Comparison of ENCODE assay signal across 24 cellular contexts in genomic region chr7:1545417-1546246, GRCh38. TPM values are rescaled to one million over a fixed set of nuclear protein-coding genes. Genes with fewer than 3 reads are reported as not detected.
DNase-seq lines count a peak whose midpoint lies in the region; ATAC-seq and TF ChIP-seq lines count a peak whose summit lies in the region.
"Had no signal": no experiment of that assay in that cellular context is flagged by ENCODE, and none has a peak within 500 bp of the region (broad histone marks: within the 10 kb centered on the region; RNA-seq: fewer than 3 reads in every experiment).

No MANE protein-coding gene starts in this region.

- no peaks in the 10 kb centered on the region for H3K9me3 ChIP-seq in mammary epithelial cell (replicated peaks; ENCODE audit: insufficient read depth, low read length)
- H3K9me3 ChIP-seq: heart left ventricle, prostate gland, spleen, tibial artery had no signal

- peak; percentile 9 for TF ChIP-seq CTCF in MCF 10A (IDR thresholded peaks at IDR 0.05; ENCODE audit: unreplicated experiment)
- no peak for TF ChIP-seq CTCF in mammary epithelial cell (conservative IDR thresholded peaks at IDR 0.05 in 1 of 2, IDR thresholded peaks at IDR 0.05 in 1 of 2; ENCODE audit: extremely low read depth in 1 of 2, insufficient read depth in 1 of 2, low read depth in 1 of 2, low read length in 2 of 2)
- TF ChIP-seq CTCF in LNCaP clone FGC (IDR thresholded peaks at IDR 0.05; ENCODE audit: control insufficient read depth, extremely low read depth, insufficient read depth): peak; percentile 22
- TF ChIP-seq CTCF in chondrocyte (IDR thresholded peaks at IDR 0.05): peak; percentile 44
- peak in 1 of 2 experiments; percentile 36; a peak in 2 of 4 replicates for TF ChIP-seq CTCF in GM23338 (conservative IDR thresholded peaks at IDR 0.05; ENCODE audit: low read depth in 2 of 2)

- POLR2A ChIA-PET in MCF 10A (lab: Yijun Ruan, JAX): interaction anchor here (0.6 kb wide), 1 partner anchor 33 kb away, joined by 3 read pairs; no protein-coding TSS in a partner anchor

- intact Hi-C loops in MCF 10A (cut with micrococcal nuclease) (no loop called here), mammary epithelial cell (cut with micrococcal nuclease) (no loop called here)
- intact Hi-C loops in activated T-helper 1 cell treated with anti-CD3 and anti-CD28 coated beads, Interleukin-12 subunit alpha, Interleukin-12 subunit beta, Interleukin-2, Interleukin-4 antibody, amounts not matched to agents 30 ng/mL and 10 ng/mL and 1 ng/mL, durations not matched to agents 14 hours and 24 hours and 36 hours (cut with micrococcal nuclease): no loop called here

- H2AFZ ChIP-seq in mammary epithelial cell (ENCODE audit: low read depth, low read length): no peak overlapping the region
- no peak overlapping the region for H2AFZ ChIP-seq in GM23338

- no peaks in the 10 kb centered on the region for H3K9me2 ChIP-seq in GM23338 (ENCODE audit: insufficient read depth)

- no peaks in the 10 kb centered on the region for H3K27me3 Mint-ChIP-seq in MCF 10A (ENCODE audit: insufficient read depth, unreplicated experiment)
- H3K27me3 Mint-ChIP-seq in chondrocyte (ENCODE audit: low read depth): no peaks in the 10 kb centered on the region
- no peaks in the 10 kb centered on the region for H3K27me3 Mint-ChIP-seq in stimulated activated naive B cell treated with anti-CD40 and anti-IgM and Interleukin-4, amounts not matched to agents 10 μg/mL and 1 μg/mL and 100 μg/mL, for 72 hours
- peaks cover 1% of the 10 kb centered on the region for H3K27me3 Mint-ChIP-seq in GM23338 (ENCODE audit: insufficient read depth, low read depth, poor library complexity)
- H3K27me3 Mint-ChIP-seq in activated T-helper 1 cell treated with anti-CD3 and anti-CD28 coated beads, Interleukin-12 subunit alpha, Interleukin-12 subunit beta, Interleukin-2, Interleukin-4 antibody, amounts not matched to agents 30 ng/mL and 10 ng/mL and 1 ng/mL, durations not matched to agents 14 hours and 24 hours and 36 hours (ENCODE audit: insufficient read depth): no peaks in the 10 kb centered on the region

- CTCF ChIA-PET in MCF 10A (lab: Yijun Ruan, JAX): no interaction called here
- CTCF ChIA-PET in mammary epithelial cell (lab: Charles Lee; ENCODE audit: low non-redundant PET): no interaction called here

- dilution Hi-C loops in mammary epithelial cell (cut with HindIII; ENCODE audit: low sequenced_read_pairs): no loop called here

- DNase-seq in MCF 10A (ENCODE audit: unreplicated experiment): no peak
- no peak for DNase-seq in mammary epithelial cell
- DNase-seq in LNCaP clone FGC (ENCODE audit: low read depth): no peak
- no peak for DNase-seq in chondrocyte (ENCODE audit: low spot score)
- DNase-seq in stimulated activated naive B cell treated with anti-CD40 and anti-IgM and Interleukin-4, amounts not matched to agents 10 μg/mL and 1 μg/mL and 100 μg/mL, for 72 hours: no peak
- DNase-seq in GM23338 (ENCODE audit: low spot score): no peak
- no peak for DNase-seq in activated T-helper 1 cell treated with anti-CD3 and anti-CD28 coated beads, Interleukin-12 subunit alpha, Interleukin-12 subunit beta, Interleukin-2, Interleukin-4 antibody, amounts not matched to agents 30 ng/mL and 10 ng/mL and 1 ng/mL, durations not matched to agents 14 hours and 24 hours and 36 hours (ENCODE audit: low spot score)
- no peak for DNase-seq in NCI-H524 treated with DMSO at 0.1 percent for 48 hours (lab: John Stamatoyannopoulos, UW)
- DNase-seq: activated CD4-positive, alpha-beta T cell treated with anti-CD3 and anti-CD28 coated beads for 4 hours; activated gamma-delta T cell treated with Interleukin-2 at 50 U/mL for 16 hours; amygdala; cerebellar nuclear complex; effector memory CD4-positive, alpha-beta T cell; Karpas-422; NCI-H1105; NCI-H2107; NCI-H526; OCI-M1; spleen had no signal

- no peak overlapping the region for H3K4me3 ChIP-seq in mammary epithelial cell (replicated peaks in 1 of 3; ENCODE audit: insufficient read depth in 1 of 3, low read depth in 2 of 3, low read length in 3 of 3)
- no peak overlapping the region for H3K4me3 ChIP-seq in LNCaP clone FGC (ENCODE audit: low read depth, low read length)
- H3K4me3 ChIP-seq in GM23338: no peak overlapping the region
- H3K4me3 ChIP-seq: heart left ventricle, prostate gland, spleen, tibial artery had no signal

- H4K20me1 ChIP-seq in mammary epithelial cell (ENCODE audit: insufficient read depth, low read length) (no peaks in the 10 kb centered on the region), GM23338 (replicated peaks; ENCODE audit: insufficient read depth) (no peaks in the 10 kb centered on the region)

- in situ Hi-C loops in mammary epithelial cell (cut with MboI; ENCODE audit: low sequenced_read_pairs in 2 of 2): no loop called here

- H3K36me3 ChIP-seq in mammary epithelial cell (ENCODE audit: insufficient read depth, low read length): no peaks in the 10 kb centered on the region
- no peaks in the 10 kb centered on the region for H3K36me3 ChIP-seq in GM23338 (ENCODE audit: insufficient read depth)

- H3K27ac Mint-ChIP-seq in MCF 10A (ENCODE audit: low read depth, unreplicated experiment): no peak overlapping the region
- peak overlapping the region; percentile 24 for H3K27ac Mint-ChIP-seq in chondrocyte (ENCODE audit: unreplicated experiment)
- H3K27ac Mint-ChIP-seq in stimulated activated naive B cell treated with anti-CD40 and anti-IgM and Interleukin-4, amounts not matched to agents 10 μg/mL and 1 μg/mL and 100 μg/mL, for 72 hours: peak overlapping the region; percentile 60
- H3K27ac Mint-ChIP-seq in GM23338: no peak overlapping the region
- no peak overlapping the region for H3K27ac Mint-ChIP-seq in activated T-helper 1 cell treated with anti-CD3 and anti-CD28 coated beads, Interleukin-12 subunit alpha, Interleukin-12 subunit beta, Interleukin-2, Interleukin-4 antibody, amounts not matched to agents 30 ng/mL and 10 ng/mL and 1 ng/mL, durations not matched to agents 14 hours and 24 hours and 36 hours
- H3K27ac Mint-ChIP-seq: nephron had no signal

- H3K9ac ChIP-seq in mammary epithelial cell (ENCODE audit: insufficient read depth, low read length): no peak overlapping the region

- no peaks in the 10 kb centered on the region for H3F3A ChIP-seq in GM23338 (replicated peaks; ENCODE audit: low read depth)

- ATAC-seq in stimulated activated naive B cell treated with anti-CD40 and anti-IgM and Interleukin-4, amounts not matched to agents 10 μg/mL and 1 μg/mL and 100 μg/mL, for 72 hours (replicated peaks): no peak
- ATAC-seq in GM23338: no peak; the same call in 1 of the 3 replicates

- H3K4me1 ChIP-seq in mammary epithelial cell (ENCODE audit: insufficient read depth, low read length): peaks cover 17% of the 10 kb centered on the region
- no peaks in the 10 kb centered on the region for H3K4me1 ChIP-seq in GM23338 (ENCODE audit: insufficient read depth)
- H3K4me1 ChIP-seq: prostate gland had no signal

- no peaks in the 10 kb centered on the region for H3K79me2 ChIP-seq in mammary epithelial cell (ENCODE audit: insufficient read depth, low read length)
- H3K79me2 ChIP-seq in GM23338 (replicated peaks; ENCODE audit: insufficient read depth): no peaks in the 10 kb centered on the region

- H3K36me3 Mint-ChIP-seq in MCF 10A (ENCODE audit: insufficient read depth, unreplicated experiment) (peaks cover 32% of the 10 kb centered on the region), chondrocyte (ENCODE audit: low read depth) (peaks cover 3% of the 10 kb centered on the region), GM23338 (ENCODE audit: low read depth) (no peaks in the 10 kb centered on the region)
- peaks cover 16 to 26% of the 10 kb centered on the region in 2 donors for H3K36me3 Mint-ChIP-seq in stimulated activated naive B cell treated with anti-CD40 and anti-IgM and Interleukin-4, amounts not matched to agents 10 μg/mL and 1 μg/mL and 100 μg/mL, for 72 hours
- H3K36me3 Mint-ChIP-seq in activated T-helper 1 cell treated with anti-CD3 and anti-CD28 coated beads, Interleukin-12 subunit alpha, Interleukin-12 subunit beta, Interleukin-2, Interleukin-4 antibody, amounts not matched to agents 30 ng/mL and 10 ng/mL and 1 ng/mL, durations not matched to agents 14 hours and 24 hours and 36 hours (ENCODE audit: low read depth): no peaks in the 10 kb centered on the region

- no peaks in the 10 kb centered on the region for H3K4me1 Mint-ChIP-seq in MCF 10A (ENCODE audit: insufficient read depth, unreplicated experiment)
- H3K4me1 Mint-ChIP-seq in chondrocyte (ENCODE audit: low read depth): no peaks in the 10 kb centered on the region
- H3K4me1 Mint-ChIP-seq in stimulated activated naive B cell treated with anti-CD40 and anti-IgM and Interleukin-4, amounts not matched to agents 10 μg/mL and 1 μg/mL and 100 μg/mL, for 72 hours: peaks cover 8 to 11% of the 10 kb centered on the region in 2 donors
- H3K4me1 Mint-ChIP-seq in GM23338: peaks cover 2% of the 10 kb centered on the region; the same call in 1 of the 3 replicates
- no peaks in the 10 kb centered on the region for H3K4me1 Mint-ChIP-seq in activated T-helper 1 cell treated with anti-CD3 and anti-CD28 coated beads, Interleukin-12 subunit alpha, Interleukin-12 subunit beta, Interleukin-2, Interleukin-4 antibody, amounts not matched to agents 30 ng/mL and 10 ng/mL and 1 ng/mL, durations not matched to agents 14 hours and 24 hours and 36 hours (ENCODE audit: low read depth)

- no peak overlapping the region for H3K4me3 Mint-ChIP-seq in MCF 10A (ENCODE audit: unreplicated experiment)
- H3K4me3 Mint-ChIP-seq in chondrocyte (ENCODE audit: unreplicated experiment): no peak overlapping the region
- no peak overlapping the region for H3K4me3 Mint-ChIP-seq in stimulated activated naive B cell treated with anti-CD40 and anti-IgM and Interleukin-4, amounts not matched to agents 10 μg/mL and 1 μg/mL and 100 μg/mL, for 72 hours
- no peak overlapping the region for H3K4me3 Mint-ChIP-seq in GM23338
- H3K4me3 Mint-ChIP-seq in activated T-helper 1 cell treated with anti-CD3 and anti-CD28 coated beads, Interleukin-12 subunit alpha, Interleukin-12 subunit beta, Interleukin-2, Interleukin-4 antibody, amounts not matched to agents 30 ng/mL and 10 ng/mL and 1 ng/mL, durations not matched to agents 14 hours and 24 hours and 36 hours: no peak overlapping the region
- H3K4me3 Mint-ChIP-seq: nephron had no signal

- WGBS in mammary epithelial cell (ENCODE audit: low coverage, missing lambda C conversion rate): 100% methylated on average over 3 of the region's 40 CpGs

- no peak overlapping the region for H3K27ac ChIP-seq in mammary epithelial cell (ENCODE audit: insufficient read depth, low read depth, low read length)
- no peak overlapping the region for H3K27ac ChIP-seq in GM23338 (ENCODE audit: low read depth)
- H3K27ac ChIP-seq: C4-2B, prostate gland, spleen, tibial artery had no signal

- no peaks in the 10 kb centered on the region for H3K27me3 ChIP-seq in mammary epithelial cell (ENCODE audit: insufficient read depth, low read length)
- H3K27me3 ChIP-seq in GM23338 (ENCODE audit: insufficient read depth): no peaks in the 10 kb centered on the region
- H3K27me3 ChIP-seq: heart left ventricle, tibial artery had no signal

- H3K4me2 ChIP-seq in mammary epithelial cell (ENCODE audit: insufficient read depth, low read depth, low read length): no peak overlapping the region
- no peak overlapping the region for H3K4me2 ChIP-seq in GM23338

- no TSS peak for BruUV-seq in MCF 10A (replicated peaks; lab: Mats Ljungman, UMichigan)
- BruUV-seq in mammary epithelial cell (replicated peaks; lab: Mats Ljungman, UMichigan): no TSS peak

- H3K9me3 Mint-ChIP-seq in MCF 10A (ENCODE audit: unreplicated experiment): no peaks in the 10 kb centered on the region
- H3K9me3 Mint-ChIP-seq in chondrocyte (ENCODE audit: low read depth): no peaks in the 10 kb centered on the region
- H3K9me3 Mint-ChIP-seq in stimulated activated naive B cell treated with anti-CD40 and anti-IgM and Interleukin-4, amounts not matched to agents 10 μg/mL and 1 μg/mL and 100 μg/mL, for 72 hours: no peaks in the 10 kb centered on the region
- H3K9me3 Mint-ChIP-seq in GM23338: no peaks in the 10 kb centered on the region
- H3K9me3 Mint-ChIP-seq in activated T-helper 1 cell treated with anti-CD3 and anti-CD28 coated beads, Interleukin-12 subunit alpha, Interleukin-12 subunit beta, Interleukin-2, Interleukin-4 antibody, amounts not matched to agents 30 ng/mL and 10 ng/mL and 1 ng/mL, durations not matched to agents 14 hours and 24 hours and 36 hours: no peaks in the 10 kb centered on the region
- H3K9me3 Mint-ChIP-seq: nephron had no signal

RNA-seq across cellular contexts. Expression of gene TMEM184A, which starts 10.4 kb away (rescaled TPM):
- total RNA-seq in MCF 10A (2022): 9.0 and 14.2 TPM in 2 replicates
- total RNA-seq in mammary epithelial cell: 10 to 100 TPM in 1 of 2 donors, 1 to 10 TPM in 1; 9.2 to 15.1 TPM
- polyA plus RNA-seq in mammary epithelial cell: 5.5 TPM
- 8.4 TPM for polyA minus RNA-seq in mammary epithelial cell
- 0.07 to 0.22 TPM (median 0.15 TPM) in 3 replicates for total RNA-seq in chondrocyte
- total RNA-seq in GM23338 (2014; rRNA removed; shearing (Covaris generic)): 0.04 and 0.66 TPM in 2 replicates
- polyA plus RNA-seq in GM23338 (2016; fragmentation: Nextera tagmentation; extraction: Ambion mirVana): 0.03 and 0.18 TPM in 2 replicates
- total RNA-seq in activated T-helper 1 cell treated with anti-CD3 and anti-CD28 coated beads, Interleukin-12 subunit alpha, Interleukin-12 subunit beta, Interleukin-2, Interleukin-4 antibody, amounts not matched to agents 30 ng/mL and 10 ng/mL and 1 ng/mL, durations not matched to agents 14 hours and 24 hours and 36 hours: 0.03 TPM in 1 of 2 replicates, not detected in the other

RNA-seq across cellular contexts. Expression of gene MAFK, which starts 15.1 kb away (rescaled TPM):
- 37.8 and 45.6 TPM in 2 replicates for total RNA-seq in MCF 10A (2022)
- total RNA-seq in mammary epithelial cell: 10 to 100 TPM; 10.5 to 23.4 TPM
- polyA plus RNA-seq in mammary epithelial cell: 3.1 TPM
- 10.2 TPM for polyA minus RNA-seq in mammary epithelial cell
- 21.4 to 36.1 TPM (median 35.9 TPM) in 3 replicates for total RNA-seq in chondrocyte
- total RNA-seq in GM23338 (2014; rRNA removed; shearing (Covaris generic)): 14.2 and 19.3 TPM in 2 replicates
- polyA plus RNA-seq in GM23338 (2016; fragmentation: Nextera tagmentation; extraction: Ambion mirVana): 4.4 and 5.1 TPM in 2 replicates
- total RNA-seq in activated T-helper 1 cell treated with anti-CD3 and anti-CD28 coated beads, Interleukin-12 subunit alpha, Interleukin-12 subunit beta, Interleukin-2, Interleukin-4 antibody, amounts not matched to agents 30 ng/mL and 10 ng/mL and 1 ng/mL, durations not matched to agents 14 hours and 24 hours and 36 hours: 48.1 and 51.7 TPM in 2 replicates

RNA-seq across cellular contexts. Expression of gene PSMG3, which starts 24.2 kb away (rescaled TPM):
- total RNA-seq in MCF 10A (2022) (38.2 and 42.1 TPM in 2 replicates), mammary epithelial cell (10 to 100 TPM; 25.8 to 34.0 TPM), chondrocyte (29.9 to 31.9 TPM (median 31.7 TPM) in 3 replicates)
- polyA plus RNA-seq in mammary epithelial cell (70.4 TPM), GM23338 (2016; fragmentation: Nextera tagmentation; extraction: Ambion mirVana) (84.8 and 93.6 TPM in 2 replicates)
- polyA minus RNA-seq in mammary epithelial cell: 14.2 TPM
- total RNA-seq in GM23338 (2014; rRNA removed; shearing (Covaris generic)): 28.3 and 32.0 TPM in 2 replicates
- 55.7 and 56.0 TPM in 2 replicates for total RNA-seq in activated T-helper 1 cell treated with anti-CD3 and anti-CD28 coated beads, Interleukin-12 subunit alpha, Interleukin-12 subunit beta, Interleukin-2, Interleukin-4 antibody, amounts not matched to agents 30 ng/mL and 10 ng/mL and 1 ng/mL, durations not matched to agents 14 hours and 24 hours and 36 hours

RNA-seq across cellular contexts. Expression of gene INTS1, which starts 41.4 kb away (rescaled TPM):
- total RNA-seq in MCF 10A (2022) (86.3 and 93.5 TPM in 2 replicates), mammary epithelial cell (10 to 100 TPM; 51.3 to 81.1 TPM), chondrocyte (74.8 to 94.4 TPM (median 80.4 TPM) in 3 replicates)
- polyA plus RNA-seq in mammary epithelial cell (31.7 TPM), GM23338 (2016; fragmentation: Nextera tagmentation; extraction: Ambion mirVana) (31.4 and 35.1 TPM in 2 replicates)
- polyA minus RNA-seq in mammary epithelial cell: 62.4 TPM
- total RNA-seq in GM23338 (2014; rRNA removed; shearing (Covaris generic)): 81.1 and 111 TPM in 2 replicates
- 94.3 and 97.9 TPM in 2 replicates for total RNA-seq in activated T-helper 1 cell treated with anti-CD3 and anti-CD28 coated beads, Interleukin-12 subunit alpha, Interleukin-12 subunit beta, Interleukin-2, Interleukin-4 antibody, amounts not matched to agents 30 ng/mL and 10 ng/mL and 1 ng/mL, durations not matched to agents 14 hours and 24 hours and 36 hours

Comparison
In these comparisons a context has a peak if more than half of its experiments do, and no peak if none do; other contexts are left out.
1. CTCF ChIP-seq: peak in MCF 10A (single experiment), LNCaP clone FGC (single experiment) and chondrocyte (single experiment); none in mammary epithelial cell (0 of 2).
2. H3K27ac Mint-ChIP-seq: peak in chondrocyte (single experiment) and stimulated activated naive B cell treated with anti-CD40 and anti-IgM and Interleukin-4, amounts not matched to agents 10 μg/mL and 1 μg/mL and 100 μg/mL, for 72 hours (single experiment); none in MCF 10A (single experiment), GM23338 (single experiment) and activated T-helper 1 cell treated with anti-CD3 and anti-CD28 coated beads, Interleukin-12 subunit alpha, Interleukin-12 subunit beta, Interleukin-2, Interleukin-4 antibody, amounts not matched to agents 30 ng/mL and 10 ng/mL and 1 ng/mL, durations not matched to agents 14 hours and 24 hours and 36 hours (single experiment).